Comparison of ENCODE assay signal across 8 cellular contexts in the genomic region with DNA sequence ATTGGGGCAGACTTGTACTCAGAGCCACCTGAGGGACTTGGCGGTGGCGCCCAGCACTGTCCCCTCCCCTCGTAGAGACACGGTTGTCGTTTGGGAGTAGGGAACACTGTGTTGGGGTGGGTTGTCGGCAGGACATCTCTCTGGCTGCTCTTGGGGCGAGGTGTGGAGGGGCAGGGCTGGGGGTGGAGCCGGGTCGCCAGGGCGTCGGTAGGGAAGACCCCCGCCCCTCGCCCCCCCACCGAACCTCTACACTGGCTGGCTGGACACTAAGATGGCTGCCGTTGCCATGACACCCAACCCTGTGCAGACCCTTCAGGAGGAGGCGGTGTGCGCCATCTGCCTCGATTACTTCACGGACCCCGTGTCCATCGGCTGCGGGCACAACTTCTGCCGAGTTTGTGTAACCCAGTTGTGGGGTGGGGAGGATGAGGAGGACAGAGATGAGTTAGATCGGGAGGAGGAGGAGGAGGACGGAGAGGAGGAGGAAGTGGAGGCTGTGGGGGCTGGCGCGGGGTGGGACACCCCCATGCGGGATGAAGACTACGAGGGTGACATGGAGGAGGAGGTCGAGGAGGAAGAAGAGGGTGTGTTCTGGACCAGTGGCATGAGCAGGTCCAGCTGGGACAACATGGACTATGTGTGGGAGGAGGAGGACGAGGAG. TPM values are rescaled to one million over a fixed set of nuclear protein-coding genes. Genes with fewer than 3 reads are reported as not detected.
DNase-seq lines count a peak whose midpoint lies in the region; ATAC-seq and TF ChIP-seq lines count a peak whose summit lies in the region.

No MANE protein-coding gene starts in this region.

- H3K4me3 ChIP-seq in CD8-positive, alpha-beta T cell (ENCODE audit: low read depth, low read length): peak overlapping the region; percentile 84
- H3K4me3 ChIP-seq in HFF-Myc (replicated peaks; ENCODE audit: low read depth, low read length) (peak overlapping the region; percentile 79), gastrocnemius medialis (peak overlapping the region; percentile 76 to 95 (median 78))

- H3K27ac Mint-ChIP-seq in CD8-positive, alpha-beta T cell: peak overlapping the region; percentile 98
- peak overlapping the region; percentile 98 for H3K27ac Mint-ChIP-seq in activated T-helper 1 cell treated with anti-CD3 and anti-CD28 coated beads, Interleukin-12 subunit alpha, Interleukin-12 subunit beta, Interleukin-2, Interleukin-4 antibody, amounts not matched to agents 30 ng/mL and 10 ng/mL and 1 ng/mL, durations not matched to agents 14 hours and 24 hours and 36 hours

- in situ Hi-C loops in gastrocnemius medialis (cut with MboI; ENCODE audit: low sequenced_read_pairs in 4 of 4): no loop called here

- peak overlapping the region; percentile 94 for H3K4me3 Mint-ChIP-seq in CD8-positive, alpha-beta T cell
- peak overlapping the region; percentile 95 for H3K4me3 Mint-ChIP-seq in activated T-helper 1 cell treated with anti-CD3 and anti-CD28 coated beads, Interleukin-12 subunit alpha, Interleukin-12 subunit beta, Interleukin-2, Interleukin-4 antibody, amounts not matched to agents 30 ng/mL and 10 ng/mL and 1 ng/mL, durations not matched to agents 14 hours and 24 hours and 36 hours

- H3K9me3 Mint-ChIP-seq in CD8-positive, alpha-beta T cell: no peaks in the 10 kb centered on the region
- H3K9me3 Mint-ChIP-seq in activated T-helper 1 cell treated with anti-CD3 and anti-CD28 coated beads, Interleukin-12 subunit alpha, Interleukin-12 subunit beta, Interleukin-2, Interleukin-4 antibody, amounts not matched to agents 30 ng/mL and 10 ng/mL and 1 ng/mL, durations not matched to agents 14 hours and 24 hours and 36 hours: no peaks in the 10 kb centered on the region

- peak in 1 of 7 experiments; percentile 55 for DNase-seq in CD8-positive, alpha-beta T cell
- DNase-seq in HFF-Myc (ENCODE audit: extremely low read depth, low read depth) (no peak), left cardiac atrium (peak; percentile 76), gastrocnemius medialis (no peak), NCI-H69 (lab: John Stamatoyannopoulos, UW) (no peak), AML-193 (lab: John Stamatoyannopoulos, UW) (no peak)
- no peak for DNase-seq in activated T-helper 1 cell treated with anti-CD3 and anti-CD28 coated beads, Interleukin-12 subunit alpha, Interleukin-12 subunit beta, Interleukin-2, Interleukin-4 antibody, amounts not matched to agents 30 ng/mL and 10 ng/mL and 1 ng/mL, durations not matched to agents 14 hours and 24 hours and 36 hours (ENCODE audit: low spot score)

- ATAC-seq in CD8-positive, alpha-beta T cell: peak; percentile 1
- peak; percentile 2 to 4 for ATAC-seq in left cardiac atrium
- peak in 1 of 2 donors; percentile 0 for ATAC-seq in gastrocnemius medialis
- no peak for ATAC-seq in HG03565 (IDR thresholded peaks at IDR 0.05; ENCODE audit: unreplicated experiment)

- H3K9me3 ChIP-seq in CD8-positive, alpha-beta T cell (ENCODE audit: low read length): no peaks in the 10 kb centered on the region
- H3K9me3 ChIP-seq in gastrocnemius medialis: no peaks in the 10 kb centered on the region

- no peak for TF ChIP-seq CTCF in CD8-positive, alpha-beta T cell (IDR thresholded peaks at IDR 0.05)
- TF ChIP-seq CTCF in HFF-Myc (IDR thresholded peaks at IDR 0.05; ENCODE audit: low read depth, low read length, missing control alignments) (no peak), gastrocnemius medialis (IDR thresholded peaks at IDR 0.05 in 4 of 5, conservative IDR thresholded peaks at IDR 0.05 in 1 of 5) (no peak)

- H3K27me3 ChIP-seq in CD8-positive, alpha-beta T cell (ENCODE audit: insufficient read depth, low read length): no peaks in the 10 kb centered on the region
- H3K27me3 ChIP-seq in gastrocnemius medialis: no peaks in the 10 kb centered on the region

- peaks cover 17% of the 10 kb centered on the region for H3K36me3 Mint-ChIP-seq in CD8-positive, alpha-beta T cell
- peaks cover 2% of the 10 kb centered on the region for H3K36me3 Mint-ChIP-seq in activated T-helper 1 cell treated with anti-CD3 and anti-CD28 coated beads, Interleukin-12 subunit alpha, Interleukin-12 subunit beta, Interleukin-2, Interleukin-4 antibody, amounts not matched to agents 30 ng/mL and 10 ng/mL and 1 ng/mL, durations not matched to agents 14 hours and 24 hours and 36 hours (ENCODE audit: low read depth)

- CTCF ChIA-PET in CD8-positive, alpha-beta T cell (lab: Charles Lee): interaction anchor here (0.7 to 3.7 kb wide), 7 partner anchors 17 to 831 kb away, joined by 3 to 23 read pairs (median 7); no protein-coding TSS in a partner anchor

- POLR2A ChIA-PET in CD8-positive, alpha-beta T cell (lab: Charles Lee): interaction anchor here (0.6 to 5.2 kb wide), 15 partner anchors 8 to 417 kb away, joined by 3 to 85 read pairs (median 6); a partner anchor contains a TSS

- peaks cover 56% of the 10 kb centered on the region for H3K4me1 Mint-ChIP-seq in CD8-positive, alpha-beta T cell (ENCODE audit: low read depth)
- peaks cover 60% of the 10 kb centered on the region for H3K4me1 Mint-ChIP-seq in activated T-helper 1 cell treated with anti-CD3 and anti-CD28 coated beads, Interleukin-12 subunit alpha, Interleukin-12 subunit beta, Interleukin-2, Interleukin-4 antibody, amounts not matched to agents 30 ng/mL and 10 ng/mL and 1 ng/mL, durations not matched to agents 14 hours and 24 hours and 36 hours (ENCODE audit: low read depth)

- no peaks in the 10 kb centered on the region for H3K36me3 ChIP-seq in CD8-positive, alpha-beta T cell (ENCODE audit: insufficient read depth, low read length)
- peaks cover 0 to 6% of the 10 kb centered on the region in 2 donors for H3K36me3 ChIP-seq in gastrocnemius medialis

- intact Hi-C loops in CD8-positive, alpha-beta T cell (cut with DNase I, micrococcal nuclease): loop anchor here (1.0 to 10.0 kb wide), 9 partner anchors 17 to 419 kb away; a partner anchor contains a TSS
- intact Hi-C loops in activated T-helper 1 cell treated with anti-CD3 and anti-CD28 coated beads, Interleukin-12 subunit alpha, Interleukin-12 subunit beta, Interleukin-2, Interleukin-4 antibody, amounts not matched to agents 30 ng/mL and 10 ng/mL and 1 ng/mL, durations not matched to agents 14 hours and 24 hours and 36 hours (cut with micrococcal nuclease): loop anchor here (1.0 to 5.0 kb wide), 6 partner anchors 20 to 1602 kb away; a partner anchor contains a TSS
- intact Hi-C loops in left cardiac atrium (cut with DNase I): loop anchor here (2.0 kb wide), 2 partner anchors 21 to 33 kb away; no protein-coding TSS in a partner anchor
- intact Hi-C loops in gastrocnemius medialis (cut with DNase I; ENCODE audit: low total_unique reads): loop anchor here (1.0 kb wide), 3 partner anchors 20 to 37 kb away; a partner anchor contains a TSS

- no peaks in the 10 kb centered on the region for H3K27me3 Mint-ChIP-seq in CD8-positive, alpha-beta T cell (ENCODE audit: low read depth)
- peaks cover 9% of the 10 kb centered on the region for H3K27me3 Mint-ChIP-seq in activated T-helper 1 cell treated with anti-CD3 and anti-CD28 coated beads, Interleukin-12 subunit alpha, Interleukin-12 subunit beta, Interleukin-2, Interleukin-4 antibody, amounts not matched to agents 30 ng/mL and 10 ng/mL and 1 ng/mL, durations not matched to agents 14 hours and 24 hours and 36 hours (ENCODE audit: insufficient read depth)

- no peak for TF ChIP-seq POLR2A in gastrocnemius medialis (IDR thresholded peaks at IDR 0.05)

- peak overlapping the region; percentile 91 for H3K27ac ChIP-seq in CD8-positive, alpha-beta T cell (ENCODE audit: low read depth, low read length)
- peak overlapping the region; percentile 90 to 97 (median 92) for H3K27ac ChIP-seq in gastrocnemius medialis

- peaks cover 37% of the 10 kb centered on the region for H3K4me1 ChIP-seq in CD8-positive, alpha-beta T cell (ENCODE audit: insufficient read depth, low read length)
- H3K4me1 ChIP-seq in gastrocnemius medialis: peaks cover 21 to 23% of the 10 kb centered on the region in 2 donors

RNA-seq across cellular contexts. Expression of a gene that starts 0.8 kb away (rescaled TPM):
- 10 to 100 TPM; 20.9 to 22.2 TPM for total RNA-seq in CD8-positive, alpha-beta T cell
- 31.8 and 34.8 TPM in 2 replicates for total RNA-seq in activated T-helper 1 cell treated with anti-CD3 and anti-CD28 coated beads, Interleukin-12 subunit alpha, Interleukin-12 subunit beta, Interleukin-2, Interleukin-4 antibody, amounts not matched to agents 30 ng/mL and 10 ng/mL and 1 ng/mL, durations not matched to agents 14 hours and 24 hours and 36 hours
- total RNA-seq in left cardiac atrium: 10 to 100 TPM; 17.1 to 19.1 TPM
- 10 to 100 TPM; 15.6 to 23.5 (median 21.6) TPM for total RNA-seq in gastrocnemius medialis

RNA-seq across cellular contexts. Expression of a gene that starts 18.9 kb away (rescaled TPM):
- under 1 TPM; 0.72 to 0.95 TPM for total RNA-seq in CD8-positive, alpha-beta T cell
- total RNA-seq in activated T-helper 1 cell treated with anti-CD3 and anti-CD28 coated beads, Interleukin-12 subunit alpha, Interleukin-12 subunit beta, Interleukin-2, Interleukin-4 antibody, amounts not matched to agents 30 ng/mL and 10 ng/mL and 1 ng/mL, durations not matched to agents 14 hours and 24 hours and 36 hours: 1.5 and 1.8 TPM in 2 replicates
- 1 to 10 TPM; 5.9 to 9.0 TPM for total RNA-seq in left cardiac atrium
- 10 to 100 TPM; 27.9 to 58.4 (median 47.1) TPM for total RNA-seq in gastrocnemius medialis

RNA-seq across cellular contexts. Expression of a gene that starts 19.8 kb away (rescaled TPM):
- 1,000 to 10,000 TPM; 2,370 to 2,438 TPM for total RNA-seq in CD8-positive, alpha-beta T cell
- 2,098 and 2,121 TPM in 2 replicates for total RNA-seq in activated T-helper 1 cell treated with anti-CD3 and anti-CD28 coated beads, Interleukin-12 subunit alpha, Interleukin-12 subunit beta, Interleukin-2, Interleukin-4 antibody, amounts not matched to agents 30 ng/mL and 10 ng/mL and 1 ng/mL, durations not matched to agents 14 hours and 24 hours and 36 hours
- total RNA-seq in left cardiac atrium: 100 to 1,000 TPM; 713 to 792 TPM
- total RNA-seq in gastrocnemius medialis: 1,000 to 10,000 TPM; 1,697 to 2,187 (median 1,957) TPM

RNA-seq across cellular contexts. Expression of a gene that starts 37.1 kb away (rescaled TPM):
- 10 to 100 TPM; 23.7 to 28.8 TPM for total RNA-seq in CD8-positive, alpha-beta T cell
- 15.3 and 17.1 TPM in 2 replicates for total RNA-seq in activated T-helper 1 cell treated with anti-CD3 and anti-CD28 coated beads, Interleukin-12 subunit alpha, Interleukin-12 subunit beta, Interleukin-2, Interleukin-4 antibody, amounts not matched to agents 30 ng/mL and 10 ng/mL and 1 ng/mL, durations not matched to agents 14 hours and 24 hours and 36 hours
- total RNA-seq in left cardiac atrium: 10 to 100 TPM in 1 of 2 donors, 1 to 10 TPM in 1; 9.8 to 10.1 TPM
- total RNA-seq in gastrocnemius medialis: 1 to 10 TPM; 1.3 to 4.9 (median 3.4) TPM
